Comparison of ENCODE assay signal across 18 cellular contexts in genomic region chr11:123330071-123330470, GRCh38.
DNase-seq lines count a peak whose midpoint lies in the region; ATAC-seq and TF ChIP-seq lines count a peak whose summit lies in the region.
"Had no signal": no experiment of that assay in that cellular context is flagged by ENCODE, and none has a peak within 500 bp of the region (broad histone marks: within the 10 kb centered on the region; RNA-seq: fewer than 3 reads in every experiment).

No MANE protein-coding gene starts in this region.

- H3K4me1 Mint-ChIP-seq in GM23338: peaks cover 6% of the 10 kb centered on the region; the same call in 1 of the 3 replicates
- H3K4me1 Mint-ChIP-seq in T-helper 17 cell: no peaks in the 10 kb centered on the region
- H3K4me1 Mint-ChIP-seq: T-cell had no signal

- 23 to 31% (median 27%) methylated on average over 4 of the region's 4 CpGs for WGBS in adrenal gland, 4 donors

- no peaks in the 10 kb centered on the region for H3K36me3 ChIP-seq in GM23338 (ENCODE audit: insufficient read depth)
- H3K36me3 ChIP-seq in adrenal gland (replicated peaks in 1 of 2): no peaks in the 10 kb centered on the region

- intact Hi-C loops in adrenal gland (cut with DNase I): no loop called here

- peaks cover 15% of the 10 kb centered on the region; the same call in 2 of the 3 replicates for H3K9me3 Mint-ChIP-seq in GM23338
- H3K9me3 Mint-ChIP-seq: T-cell had no signal

- ATAC-seq in GM23338 (no peak), GM18498 (IDR thresholded peaks at IDR 0.05; ENCODE audit: unreplicated experiment) (no peak), T-helper 17 cell (no peak), GM21360 (IDR thresholded peaks at IDR 0.05; ENCODE audit: unreplicated experiment) (no peak)
- ATAC-seq: CD8-positive, alpha-beta T cell; T-cell had no signal

- DNase-seq in NCI-H1105 treated with DMSO at 0.1 percent for 48 hours (lab: John Stamatoyannopoulos, UW): peak; percentile 24
- no peak for DNase-seq in NCI-H1105 (lab: John Stamatoyannopoulos, UW)
- no peak for DNase-seq in GM23338 (ENCODE audit: low spot score)
- DNase-seq in adrenal gland: peak; percentile 40 to 85 (median 64)
- peak; percentile 14 for DNase-seq in fibroblast of pulmonary artery (ENCODE audit: low read depth)
- DNase-seq in T-helper 17 cell: no peak
- DNase-seq: 8988T; CD8-positive, alpha-beta T cell; DMS79 treated with DMSO at 0.1 percent for 48 hours; GOT3; KBM-7; NCI-H1048; NCI-H1694; NCI-H2171; NCI-H774; T-cell had no signal

- H3K27me3 Mint-ChIP-seq in GM23338 (ENCODE audit: insufficient read depth, low read depth, poor library complexity) (no peaks in the 10 kb centered on the region), T-helper 17 cell (no peaks in the 10 kb centered on the region)
- H3K27me3 Mint-ChIP-seq: T-cell had no signal

- H3K27ac ChIP-seq in GM23338 (ENCODE audit: low read depth) (no peak overlapping the region), adrenal gland (peak overlapping the region in 1 of 5 donors; percentile 22)

- H3K27me3 ChIP-seq in GM23338 (ENCODE audit: insufficient read depth) (no peaks in the 10 kb centered on the region), adrenal gland (no peaks in the 10 kb centered on the region)

- H3K4me3 ChIP-seq in GM23338: no peak overlapping the region
- H3K4me3 ChIP-seq in adrenal gland: no peak overlapping the region
- no peak overlapping the region for H3K4me3 ChIP-seq in fibroblast of pulmonary artery (replicated peaks; ENCODE audit: low read depth, low read length)

- H2AFZ ChIP-seq in GM23338: peak overlapping the region; percentile 45; the same call in 1 of the 2 replicates

- H3K9me2 ChIP-seq in GM23338 (ENCODE audit: insufficient read depth): no peaks in the 10 kb centered on the region

- H3K4me3 Mint-ChIP-seq in GM23338 (no peak overlapping the region), T-helper 17 cell (no peak overlapping the region)
- H3K4me3 Mint-ChIP-seq: CD8-positive, alpha-beta T cell; T-cell had no signal

- H3K36me3 Mint-ChIP-seq in GM23338 (ENCODE audit: low read depth) (peaks cover 2% of the 10 kb centered on the region; the same call in 1 of the 3 replicates), T-helper 17 cell (ENCODE audit: low read depth) (no peaks in the 10 kb centered on the region)
- H3K36me3 Mint-ChIP-seq: CD8-positive, alpha-beta T cell; T-cell had no signal

- H3K4me2 ChIP-seq in GM23338: no peak overlapping the region

- H3K79me2 ChIP-seq in GM23338 (replicated peaks; ENCODE audit: insufficient read depth): no peaks in the 10 kb centered on the region

- H3K9me3 ChIP-seq in adrenal gland (replicated peaks in 1 of 3) (no peaks in the 10 kb centered on the region), T-helper 17 cell (ENCODE audit: control insufficient read depth, low read length, poor library complexity, severe bottlenecking) (no peaks in the 10 kb centered on the region)

- H3K4me1 ChIP-seq in GM23338 (ENCODE audit: insufficient read depth) (no peaks in the 10 kb centered on the region; the same call in none of the 2 replicates), adrenal gland (replicated peaks in 1 of 2) (peaks cover 14 to 20% of the 10 kb centered on the region in 2 donors)

- H3F3A ChIP-seq in GM23338 (replicated peaks; ENCODE audit: low read depth): no peaks in the 10 kb centered on the region

- TF ChIP-seq CTCF in GM23338 (conservative IDR thresholded peaks at IDR 0.05; ENCODE audit: low read depth in 2 of 2) (no peak), adrenal gland (IDR thresholded peaks at IDR 0.05) (no peak), fibroblast of pulmonary artery (IDR thresholded peaks at IDR 0.05; ENCODE audit: low read length, missing control alignments) (no peak)

- TF ChIP-seq POLR2A in adrenal gland (IDR thresholded peaks at IDR 0.05): no peak

- H4K20me1 ChIP-seq in GM23338 (replicated peaks; ENCODE audit: insufficient read depth): no peaks in the 10 kb centered on the region

- H3K27ac Mint-ChIP-seq in GM23338 (no peak overlapping the region), T-helper 17 cell (no peak overlapping the region)
- H3K27ac Mint-ChIP-seq: CD8-positive, alpha-beta T cell; T-cell had no signal

TF ChIP-seq in GM23338, 12 proteins besides CTCF, POLR2A, EP300 and RAD21 (continues in another document):
- no peak for TF ChIP-seq POLR2AphosphoS5 (IDR thresholded peaks at IDR 0.05; ENCODE audit: low read depth)
- no peak for TF ChIP-seq EZH2 (IDR thresholded peaks at IDR 0.05; ENCODE audit: low read depth, unreplicated experiment)
- TF ChIP-seq JUNB (IDR thresholded peaks at IDR 0.05; ENCODE audit: unreplicated experiment): no peak
- no peak for TF ChIP-seq ETS1 (IDR thresholded peaks at IDR 0.05)
- no peak for TF ChIP-seq EZH2phosphoT487 (IDR thresholded peaks at IDR 0.05; ENCODE audit: unreplicated experiment)
- TF ChIP-seq ZNF331 (CRISPR knock-in tag; IDR thresholded peaks at IDR 0.05; ENCODE audit: low read depth): no peak
- TF ChIP-seq NANOG (IDR thresholded peaks at IDR 0.05; ENCODE audit: borderline replicate concordance): no peak
- TF ChIP-seq ZNF462 (CRISPR knock-in tag; IDR thresholded peaks at IDR 0.05): no peak
- TF ChIP-seq STAT1 (IDR thresholded peaks at IDR 0.05; ENCODE audit: unreplicated experiment): no peak
- no peak for TF ChIP-seq ZNF114 (CRISPR knock-in tag; IDR thresholded peaks at IDR 0.05)
- no peak for TF ChIP-seq CREB1 (CRISPR knock-in tag; IDR thresholded peaks at IDR 0.05; ENCODE audit: low read depth)

Comparison
In these comparisons a context has a peak if more than half of its experiments do, and no peak if none do; other contexts are left out.
1. DNase-seq: peak in NCI-H1105 treated with DMSO at 0.1 percent for 48 hours (single experiment), adrenal gland (7 of 7) and fibroblast of pulmonary artery (single experiment); none in NCI-H1105 (single experiment), GM23338 (single experiment) and T-helper 17 cell (0 of 3).